In genomic region chr3:184712248-184712559, GRCh38 we compare ENCODE assay signal across 8 cellular contexts. TPM values are rescaled to one million over a fixed set of nuclear protein-coding genes. Genes with fewer than 3 reads are reported as not detected.
DNase-seq lines count a peak whose midpoint lies in the region; ATAC-seq and TF ChIP-seq lines count a peak whose summit lies in the region.

No MANE protein-coding gene starts in this region.

- H3K4me3 ChIP-seq in CD4-positive, CD25-positive, alpha-beta regulatory T cell (ENCODE audit: low read depth, low read length), result peak overlapping the region; percentile 74
- peak overlapping the region; percentile 95 for H3K4me3 ChIP-seq in Loucy (ENCODE audit: low read length, poor library complexity, severe bottlenecking)
- peak overlapping the region; percentile 70 to 89 for H3K4me3 ChIP-seq in duodenal mucosa (ENCODE audit: low read depth in 1 of 2, low read length in 2 of 2)
- H3K4me3 ChIP-seq in neuron (ENCODE audit: low read length), result peak overlapping the region; percentile 61

- peak overlapping the region; percentile 80 to 90 (median 90) for H3K27ac Mint-ChIP-seq in CD4-positive, CD25-positive, alpha-beta regulatory T cell

- H3K9me3 ChIP-seq in CD4-positive, CD25-positive, alpha-beta regulatory T cell (ENCODE audit: control insufficient read depth in 2 of 2, low read length in 2 of 2), result no peaks in the 10 kb centered on the region
- H3K9me3 ChIP-seq in Loucy (ENCODE audit: insufficient read depth, low read depth, low read length), result 0 out of 2 replicates have a peak, but pooled peaks cover under 1% of the 10 kb centered on the region
- no peaks in the 10 kb centered on the region for H3K9me3 ChIP-seq in duodenal mucosa (ENCODE audit: control insufficient read depth in 1 of 2, low read length in 2 of 2)
- peaks cover 8% of the 10 kb centered on the region for H3K9me3 ChIP-seq in neuron (ENCODE audit: low read length)

- H3K4me1 Mint-ChIP-seq in CD4-positive, CD25-positive, alpha-beta regulatory T cell, result peaks cover 19 to 35% (median 29%) of the 10 kb centered on the region in 4 donors

- DNase-seq in CD4-positive, CD25-positive, alpha-beta regulatory T cell, result no peak
- DNase-seq in GOT3 (lab: John Stamatoyannopoulos, UW) (no peak), NCI-H1930 (lab: John Stamatoyannopoulos, UW) (no peak)

- peak overlapping the region; percentile 88 to 98 (median 94) for H3K4me3 Mint-ChIP-seq in CD4-positive, CD25-positive, alpha-beta regulatory T cell

- H3K4me1 ChIP-seq in CD4-positive, CD25-positive, alpha-beta regulatory T cell (ENCODE audit: control insufficient read depth, insufficient read depth, low read length, poor library complexity, severe bottlenecking), result peaks cover 20% of the 10 kb centered on the region
- H3K4me1 ChIP-seq in Loucy (ENCODE audit: insufficient read depth, low read length, poor library complexity, severe bottlenecking), result peaks cover 33% of the 10 kb centered on the region
- H3K4me1 ChIP-seq in duodenal mucosa (ENCODE audit: control insufficient read depth in 1 of 2, insufficient read depth in 2 of 2, low read length in 2 of 2), result peaks cover 19 to 23% of the 10 kb centered on the region in 2 donors
- peaks cover 27% of the 10 kb centered on the region for H3K4me1 ChIP-seq in neuron (ENCODE audit: insufficient read depth, low read length)

- peak overlapping the region; percentile 90 for H3K4me2 ChIP-seq in Loucy (ENCODE audit: low read depth, low read length, poor library complexity, severe bottlenecking)

- H3K9me3 Mint-ChIP-seq in CD4-positive, CD25-positive, alpha-beta regulatory T cell, result no peaks in the 10 kb centered on the region

- peak overlapping the region; percentile 47 for H2AFZ ChIP-seq in Loucy (ENCODE audit: low read length)
- peak overlapping the region; percentile 66 for H2AFZ ChIP-seq in neuron (ENCODE audit: low read depth, low read length)

- no peaks in the 10 kb centered on the region for H3K27me3 Mint-ChIP-seq in CD4-positive, CD25-positive, alpha-beta regulatory T cell

- H3K9me2 ChIP-seq in Loucy (replicated peaks; ENCODE audit: low read depth, low read length), result no peaks in the 10 kb centered on the region

- H3F3A ChIP-seq in Loucy (ENCODE audit: low read depth), result peaks cover 23% of the 10 kb centered on the region

- peak; percentile 30 to 38 for ATAC-seq in CD4-positive, CD25-positive, alpha-beta regulatory T cell (ENCODE audit: low read depth in 2 of 2)
- ATAC-seq in GM21423 (IDR thresholded peaks at IDR 0.05; ENCODE audit: unreplicated experiment), result peak; percentile 16
- ATAC-seq in HG02938 (IDR thresholded peaks at IDR 0.05; ENCODE audit: unreplicated experiment), result no peak

- peaks cover 22% of the 10 kb centered on the region for H4K20me1 ChIP-seq in Loucy (ENCODE audit: insufficient read depth, low read length, poor library complexity, severe bottlenecking)

- no peaks in the 10 kb centered on the region for H3K27me3 ChIP-seq in CD4-positive, CD25-positive, alpha-beta regulatory T cell (ENCODE audit: control insufficient read depth, insufficient read depth, low read length)
- no peaks in the 10 kb centered on the region for H3K27me3 ChIP-seq in Loucy (ENCODE audit: insufficient read depth, low read length, poor library complexity, severe bottlenecking)
- H3K27me3 ChIP-seq in duodenal mucosa (ENCODE audit: control insufficient read depth in 1 of 2, insufficient read depth in 2 of 2, low read length in 2 of 2), result no peaks in the 10 kb centered on the region
- no peaks in the 10 kb centered on the region for H3K27me3 ChIP-seq in neuron (ENCODE audit: insufficient read depth, low read length)

- peaks cover 17% of the 10 kb centered on the region for H3K36me3 Mint-ChIP-seq in CD4-positive, CD25-positive, alpha-beta regulatory T cell

- H3K9ac ChIP-seq in Loucy (ENCODE audit: low read depth, low read length, poor library complexity, severe bottlenecking) (peak overlapping the region; percentile 96), duodenal mucosa (ENCODE audit: low read depth in 1 of 2, low read length in 2 of 2) (peak overlapping the region in 1 of 2 donors; percentile 86)

- peaks cover 27% of the 10 kb centered on the region for H3K79me2 ChIP-seq in Loucy (ENCODE audit: insufficient read depth, low read length)

- H3K36me3 ChIP-seq in CD4-positive, CD25-positive, alpha-beta regulatory T cell (ENCODE audit: control insufficient read depth, insufficient read depth, low read length), result no peaks in the 10 kb centered on the region
- H3K36me3 ChIP-seq in Loucy (ENCODE audit: insufficient read depth, low read length), result no peaks in the 10 kb centered on the region
- no peaks in the 10 kb centered on the region for H3K36me3 ChIP-seq in duodenal mucosa (ENCODE audit: control insufficient read depth in 1 of 2, insufficient read depth in 2 of 2, low read length in 2 of 2)
- H3K36me3 ChIP-seq in neuron (ENCODE audit: insufficient read depth, low read length), result peaks cover 18% of the 10 kb centered on the region

- TF ChIP-seq CTCF in Loucy (conservative IDR thresholded peaks at IDR 0.05; ENCODE audit: low read length), result no peak

- peak overlapping the region; percentile 74 for H3K27ac ChIP-seq in CD4-positive, CD25-positive, alpha-beta regulatory T cell (ENCODE audit: insufficient read depth, low read length, poor library complexity, severe bottlenecking)
- no peak overlapping the region for H3K27ac ChIP-seq in duodenal mucosa (ENCODE audit: low read depth, low read length)

RNA-seq across cellular contexts. Expression of gene MAGEF1, which starts 0.3 kb away (rescaled TPM):
- 5.2 TPM for total RNA-seq in CD4-positive, CD25-positive, alpha-beta regulatory T cell
- 10 to 100 TPM; 19.3 to 27.0 (median 22.1) TPM for polyA plus RNA-seq in CD4-positive, CD25-positive, alpha-beta regulatory T cell
